In genomic region chr7:47991270-47991669, GRCh38 we compare ENCODE assay signal across 1 cellular context.
TF ChIP-seq lines count a peak whose summit lies in the region.

No MANE protein-coding gene starts in this region.

TF ChIP-seq in GM23338, 12 proteins besides CTCF, POLR2A, EP300 and RAD21 (continued from another document):
- TF ChIP-seq ZNF462 (CRISPR knock-in tag; IDR thresholded peaks at IDR 0.05) (no peak), JUNB (IDR thresholded peaks at IDR 0.05; ENCODE audit: unreplicated experiment) (no peak), CREB1 (CRISPR knock-in tag; IDR thresholded peaks at IDR 0.05; ENCODE audit: low read depth) (no peak), ZNF114 (CRISPR knock-in tag; IDR thresholded peaks at IDR 0.05) (no peak), EZH2phosphoT487 (IDR thresholded peaks at IDR 0.05; ENCODE audit: unreplicated experiment) (no peak), NANOG (IDR thresholded peaks at IDR 0.05; ENCODE audit: borderline replicate concordance) (no peak), ZNF331 (CRISPR knock-in tag; IDR thresholded peaks at IDR 0.05; ENCODE audit: low read depth) (no peak), POLR2AphosphoS5 (IDR thresholded peaks at IDR 0.05; ENCODE audit: low read depth) (no peak), EZH2 (IDR thresholded peaks at IDR 0.05; ENCODE audit: low read depth, unreplicated experiment) (no peak)
TF ChIP-seq in GM23338: peak in this region for 0.
